ENCODE assay signal across 24 cellular contexts in the genomic region with DNA sequence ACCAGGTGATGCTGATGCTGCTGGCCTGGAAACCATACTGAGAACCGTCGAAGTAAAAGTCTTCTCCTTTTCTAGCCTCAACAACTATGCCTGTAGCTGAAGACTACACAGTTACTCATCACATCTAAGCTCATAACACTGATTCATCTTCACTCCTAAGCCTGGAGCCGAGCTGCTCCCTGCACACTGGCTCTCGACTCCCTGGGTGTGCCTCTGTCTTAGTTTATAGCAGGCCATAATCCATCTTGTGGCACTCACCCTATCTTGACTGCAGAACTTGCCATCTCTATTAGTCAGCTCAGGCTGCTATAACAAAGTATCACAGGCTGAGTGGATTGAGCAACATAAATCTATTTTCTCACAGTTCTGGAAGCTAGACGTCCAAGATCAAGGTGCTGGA.
DNase-seq lines count a peak whose midpoint lies in the region; ATAC-seq and TF ChIP-seq lines count a peak whose summit lies in the region.
"Had no signal": no experiment of that assay in that cellular context is flagged by ENCODE, and none has a peak within 500 bp of the region (broad histone marks: within the 10 kb centered on the region; RNA-seq: fewer than 3 reads in every experiment).

No MANE protein-coding gene starts in this region.

- peaks cover 1% of the 10 kb centered on the region; the same call in 1 of the 2 replicates for H3K27me3 Mint-ChIP-seq in H9 (ENCODE audit: low read depth)

- H3K4me2 ChIP-seq in IMR-90 (ENCODE audit: low read depth, low read length), result no peak overlapping the region
- no peak overlapping the region for H3K4me2 ChIP-seq in H9 (ENCODE audit: insufficient read depth, insufficient read length, low read length)

- H3K56ac ChIP-seq in IMR-90 (ENCODE audit: extremely low read depth, insufficient read depth, low read length) (no peak overlapping the region), H9 (ENCODE audit: insufficient read length, low read depth, low read length) (no peak overlapping the region)

- no peak overlapping the region for H2BK15ac ChIP-seq in IMR-90 (ENCODE audit: low read depth, low read length)
- no peak overlapping the region for H2BK15ac ChIP-seq in H9 (ENCODE audit: low read depth, low read length)

- H3K18ac ChIP-seq in IMR-90 (ENCODE audit: low read depth, low read length), result no peak overlapping the region
- H3K18ac ChIP-seq in H9 (ENCODE audit: insufficient read length, low read depth, low read length), result no peak overlapping the region

- H4K91ac ChIP-seq in IMR-90 (ENCODE audit: insufficient read depth, low read depth, low read length) (no peak overlapping the region), H9 (ENCODE audit: insufficient read length, low read depth, low read length) (no peak overlapping the region)

- H3K27me3 ChIP-seq in IMR-90 (ENCODE audit: control insufficient read depth, insufficient read depth, low read length) (peaks cover 5% of the 10 kb centered on the region; the same call in 1 of the 2 replicates), esophagus (ENCODE audit: control insufficient read depth in 1 of 2, insufficient read depth in 2 of 2, low read length in 2 of 2) (no peaks in the 10 kb centered on the region), H9 (ENCODE audit: insufficient read depth, low read length) (no peaks in the 10 kb centered on the region)
- H3K27me3 ChIP-seq: ascending aorta had no signal

- no peak overlapping the region for H3K23ac ChIP-seq in IMR-90 (ENCODE audit: low read depth, low read length)
- no peak overlapping the region for H3K23ac ChIP-seq in H9 (ENCODE audit: insufficient read length, low read depth, low read length)

- no peaks in the 10 kb centered on the region for H3K36me3 Mint-ChIP-seq in H9 (ENCODE audit: insufficient read depth in 1 of 3, low read depth in 3 of 3)
- H3K36me3 Mint-ChIP-seq: activated CD8-positive, alpha-beta memory T cell treated with anti-CD3 and anti-CD28 coated beads, Interleukin-2, amount 10 ng/mL, durations not matched to agents 7 days and 5 days; activated naive CD4-positive, alpha-beta T cell treated with anti-CD3 and anti-CD28 coated beads, Interleukin-2, amount 50 U/mL, for 24 hours had no signal

- no peak for TF ChIP-seq RAD21 in IMR-90 (IDR thresholded peaks at IDR 0.05; ENCODE audit: low read length)

- no peak overlapping the region for H2BK20ac ChIP-seq in IMR-90 (ENCODE audit: low read depth, low read length)
- H2BK20ac ChIP-seq in H9 (ENCODE audit: low read depth, low read length, poor library complexity, severe bottlenecking), result no peak overlapping the region

- H3K79me1 ChIP-seq in IMR-90 (ENCODE audit: low read depth in 1 of 2, low read length in 2 of 2) (no peaks in the 10 kb centered on the region), H9 (ENCODE audit: insufficient read depth, low read depth, low read length, poor library complexity, severe bottlenecking) (no peaks in the 10 kb centered on the region)

- H2AK5ac ChIP-seq in IMR-90 (ENCODE audit: low read depth, low read length) (no peak overlapping the region), H9 (ENCODE audit: insufficient read length, low read length) (no peak overlapping the region)

- CTCF ChIA-PET in IMR-90 (lab: Yijun Ruan, JAX), result no interaction called here

- peak; percentile 17 for DNase-seq in Daoy (ENCODE audit: low read depth)
- peak; percentile 16 for DNase-seq in IMR-90
- peak in 1 of 3 donors; percentile 33 for DNase-seq in mucosa of descending colon
- DNase-seq in NCI-H146 treated with DMSO at 0.1 percent for 48 hours (lab: John Stamatoyannopoulos, UW; ENCODE audit: unreplicated experiment), result no peak
- no peak for DNase-seq in kidney glomerular epithelial cell (lab: John Stamatoyannopoulos, UW)
- DNase-seq in H9, result no peak
- DNase-seq: activated CD4-positive, alpha-beta T cell treated with anti-CD3 and anti-CD28 coated beads, Interleukin-2, amount 10 ng/mL, durations not matched to agents 7 days and 5 days; activated CD8-positive, alpha-beta memory T cell treated with anti-CD3 and anti-CD28 coated beads, Interleukin-2, amount 10 ng/mL, durations not matched to agents 7 days and 5 days; CD4-positive, alpha-beta T cell; central memory CD4-positive, alpha-beta T cell; erythroblast; GDM1; glutamatergic neuron; Kasumi-1; naive thymus-derived CD8-positive, alpha-beta T cell; NCI-H1105; NCI-H2081; WERI-Rb-1 had no signal

- H3K27ac ChIP-seq in IMR-90 (ENCODE audit: insufficient read depth, low read length) (no peak overlapping the region), esophagus (ENCODE audit: low read depth in 2 of 2, low read length in 1 of 2) (peak overlapping the region; percentile 50 to 71), H9 (ENCODE audit: insufficient read length, low read depth, low read length) (no peak overlapping the region)
- H3K27ac ChIP-seq: ascending aorta, SK-N-MC, WERI-Rb-1 had no signal

- H3K4me3 Mint-ChIP-seq in H9, result no peak overlapping the region
- H3K4me3 Mint-ChIP-seq: activated CD4-positive, alpha-beta T cell treated with anti-CD3 and anti-CD28 coated beads, Interleukin-2, amount 10 ng/mL, durations not matched to agents 7 days and 5 days; activated CD8-positive, alpha-beta memory T cell treated with anti-CD3 and anti-CD28 coated beads, Interleukin-2, amount 10 ng/mL, durations not matched to agents 7 days and 5 days; activated naive CD4-positive, alpha-beta T cell treated with anti-CD3 and anti-CD28 coated beads, Interleukin-2, amount 50 U/mL, for 24 hours; CD4-positive, alpha-beta T cell; naive thymus-derived CD8-positive, alpha-beta T cell had no signal

- H3K9me3 ChIP-seq in IMR-90 (ENCODE audit: control insufficient read depth, insufficient read depth, low read length) (no peaks in the 10 kb centered on the region), esophagus (ENCODE audit: control insufficient read depth in 2 of 2, insufficient read depth in 1 of 2, low read depth in 1 of 2, low read length in 1 of 2) (no peaks in the 10 kb centered on the region), mucosa of descending colon (no peaks in the 10 kb centered on the region), H9 (ENCODE audit: control insufficient read depth, low read depth, low read length) (no peaks in the 10 kb centered on the region)
- H3K9me3 ChIP-seq: ascending aorta had no signal

- H3K9me1 ChIP-seq in IMR-90 (ENCODE audit: insufficient read depth, low read length), result no peaks in the 10 kb centered on the region

- H4K8ac ChIP-seq in IMR-90 (ENCODE audit: low read depth in 2 of 2, low read length in 2 of 2), result no peak overlapping the region
- H4K8ac ChIP-seq in H9 (replicated peaks; ENCODE audit: insufficient read length, low read depth, low read length), result no peak overlapping the region

- in situ Hi-C loops in IMR-90 (cut with MboI; ENCODE audit: low sequenced_read_pairs), result loop anchor here (25.0 kb wide), 1 partner anchor 1486 kb away; no protein-coding TSS in a partner anchor

- no peak overlapping the region for H2AFZ ChIP-seq in IMR-90 (replicated peaks; ENCODE audit: low read length, poor library complexity)
- H2AFZ ChIP-seq in H9 (ENCODE audit: low read length), result no peak overlapping the region

- peaks cover 3% of the 10 kb centered on the region in 2 experiments; a peak in 2 of 4 replicates for H3K4me1 Mint-ChIP-seq in H9
- H3K4me1 Mint-ChIP-seq: activated naive CD4-positive, alpha-beta T cell treated with anti-CD3 and anti-CD28 coated beads, Interleukin-2, amount 50 U/mL, for 24 hours had no signal

- no peaks in the 10 kb centered on the region for H3K36me3 ChIP-seq in IMR-90 (ENCODE audit: control insufficient read depth, insufficient read depth, low read length)
- H3K36me3 ChIP-seq in esophagus (ENCODE audit: control insufficient read depth in 2 of 2, insufficient read depth in 2 of 2, low read length in 1 of 2), result no peaks in the 10 kb centered on the region
- H3K36me3 ChIP-seq in mucosa of descending colon (ENCODE audit: low read depth), result no peaks in the 10 kb centered on the region
- H3K36me3 ChIP-seq: ascending aorta, WERI-Rb-1 had no signal

- H2AK9ac ChIP-seq in IMR-90 (replicated peaks; ENCODE audit: low read depth, low read length, poor library complexity), result peak overlapping the region; percentile 15

- no peak for TF ChIP-seq CTCF in IMR-90 (conservative IDR thresholded peaks at IDR 0.05; ENCODE audit: low read depth, low read length)
- no peak for TF ChIP-seq CTCF in mucosa of descending colon (IDR thresholded peaks at IDR 0.05)
- TF ChIP-seq CTCF in H9 (conservative IDR thresholded peaks at IDR 0.05), result no peak

- TF ChIP-seq POLR2A in IMR-90 (IDR thresholded peaks at IDR 0.05; ENCODE audit: low read depth, low read length), result no peak

- BruUV-seq in IMR-90 (replicated peaks; lab: Mats Ljungman, UMichigan), result no TSS peak

- H4K20me1 ChIP-seq in IMR-90 (ENCODE audit: insufficient read depth, low read length) (no peaks in the 10 kb centered on the region), H9 (ENCODE audit: control insufficient read depth, insufficient read depth, insufficient read length) (no peaks in the 10 kb centered on the region)

- dilution Hi-C loops in IMR-90 (cut with HindIII; ENCODE audit: low sequenced_read_pairs, unreplicated experiment), result no loop called here

- no peak overlapping the region for H2BK120ac ChIP-seq in IMR-90 (ENCODE audit: low read depth, low read length)
- H2BK120ac ChIP-seq in H9 (ENCODE audit: low read depth, low read length, poor library complexity, severe bottlenecking), result no peak overlapping the region

- H2BK5ac ChIP-seq in IMR-90 (ENCODE audit: low read depth, low read length, poor library complexity, severe bottlenecking) (no peak overlapping the region), H9 (ENCODE audit: insufficient read length, low read length) (no peak overlapping the region)

- no peak overlapping the region for H3K4ac ChIP-seq in IMR-90 (ENCODE audit: low read depth, low read length)
- no peak overlapping the region for H3K4ac ChIP-seq in H9 (ENCODE audit: low read depth, low read length)

- 0% methylated on average over 2 of the region's 5 CpGs; no CpG with 5 or more reads in 1 of the 2 experiments for WGBS in IMR-90 (ENCODE audit: extremely low coverage in 2 of 2, insufficient read length in 1 of 2), 2 experiments
- WGBS in esophagus, 2 donors, result 50 to 62% methylated on average over 5 of the region's 5 CpGs
- no CpG with 5 or more reads among the region's 5 CpGs for whole genome bisulfite sequencing in H9 (ENCODE audit: extremely low coverage, insufficient read length, low lambda C conversion rate)

- H2BK12ac ChIP-seq in H9 (ENCODE audit: insufficient read length, low read depth, low read length), result no peak overlapping the region

- H3K27ac Mint-ChIP-seq in H9, result no peak overlapping the region
- H3K27ac Mint-ChIP-seq: activated CD4-positive, alpha-beta T cell treated with anti-CD3 and anti-CD28 coated beads, Interleukin-2, amount 10 ng/mL, durations not matched to agents 7 days and 5 days; activated CD8-positive, alpha-beta memory T cell treated with anti-CD3 and anti-CD28 coated beads, Interleukin-2, amount 10 ng/mL, durations not matched to agents 7 days and 5 days; activated naive CD4-positive, alpha-beta T cell treated with anti-CD3 and anti-CD28 coated beads, Interleukin-2, amount 50 U/mL, for 24 hours; CD4-positive, alpha-beta T cell; naive thymus-derived CD8-positive, alpha-beta T cell had no signal

- H4K5ac ChIP-seq in IMR-90 (ENCODE audit: low read depth, low read length) (no peak overlapping the region), H9 (ENCODE audit: insufficient read length, low read depth, low read length) (no peak overlapping the region)

- intact Hi-C loops in IMR-90 (cut with micrococcal nuclease) (loop anchor here (10.0 kb wide), 1 partner anchor 293 kb away; no protein-coding TSS in a partner anchor), mucosa of descending colon (cut with DNase I, micrococcal nuclease) (no loop called here)

- H3K9ac ChIP-seq in IMR-90 (ENCODE audit: low read depth, low read length) (no peak overlapping the region), H9 (ENCODE audit: extremely low read depth, insufficient read length, low read length) (no peak overlapping the region)

- no peaks in the 10 kb centered on the region for H3K23me2 ChIP-seq in H9 (ENCODE audit: insufficient read length, low read depth, low read length, poor library complexity, severe bottlenecking)

- H3K14ac ChIP-seq in IMR-90 (replicated peaks; ENCODE audit: low read depth, low read length), result no peak overlapping the region
- H3K14ac ChIP-seq in H9 (ENCODE audit: insufficient read depth, low read length), result no peak overlapping the region

- H3K4me1 ChIP-seq in IMR-90 (ENCODE audit: control insufficient read depth, insufficient read depth, low read length) (no peaks in the 10 kb centered on the region), esophagus (ENCODE audit: control insufficient read depth in 2 of 2, insufficient read depth in 2 of 2, low read length in 1 of 2) (peaks cover 3 to 5% of the 10 kb centered on the region in 2 donors), mucosa of descending colon (ENCODE audit: low read depth) (no peaks in the 10 kb centered on the region), H9 (ENCODE audit: insufficient read depth, low read length) (0 out of 2 replicates have a peak, but pooled peaks cover 2% of the 10 kb centered on the region)
- H3K4me1 ChIP-seq: ascending aorta had no signal

- no peak overlapping the region for H3T11ph ChIP-seq in H9 (ENCODE audit: low read length)

- no peak overlapping the region for H3K4me3 ChIP-seq in IMR-90 (ENCODE audit: insufficient read depth, low read depth, low read length)
- H3K4me3 ChIP-seq in esophagus (ENCODE audit: low read depth in 1 of 2, low read length in 2 of 2), result no peak overlapping the region
- H3K4me3 ChIP-seq in mucosa of descending colon, result no peak overlapping the region
- H3K4me3 ChIP-seq: ascending aorta, GM12878, SK-N-MC had no signal

- no peaks in the 10 kb centered on the region for H3K79me2 ChIP-seq in H9 (ENCODE audit: insufficient read depth, low read length)

- POLR2A ChIA-PET in IMR-90 (lab: Charles Lee; ENCODE audit: unreplicated experiment), result no interaction called here

- no peak; the same call in 1 of the 2 replicates for ATAC-seq in IMR-90 (ENCODE audit: low read depth)
- ATAC-seq in mucosa of descending colon, result peak; percentile 95
- no peak for ATAC-seq in GM21360 (IDR thresholded peaks at IDR 0.05; ENCODE audit: unreplicated experiment)
- ATAC-seq: activated CD8-positive, alpha-beta memory T cell treated with anti-CD3 and anti-CD28 coated beads, Interleukin-2, amount 10 ng/mL, durations not matched to agents 7 days and 5 days; GM12878; naive thymus-derived CD8-positive, alpha-beta T cell had no signal

- no peaks in the 10 kb centered on the region for H3K9me3 Mint-ChIP-seq in H9
- H3K9me3 Mint-ChIP-seq: activated CD4-positive, alpha-beta T cell treated with anti-CD3 and anti-CD28 coated beads, Interleukin-2, amount 10 ng/mL, durations not matched to agents 7 days and 5 days; activated naive CD4-positive, alpha-beta T cell treated with anti-CD3 and anti-CD28 coated beads, Interleukin-2, amount 50 U/mL, for 24 hours; CD4-positive, alpha-beta T cell had no signal

Comparison
In these comparisons a context has a peak if more than half of its experiments do, and no peak if none do; other contexts are left out.
1. DNase-seq: peak in Daoy (single experiment) and IMR-90 (single experiment); none in NCI-H146 treated with DMSO at 0.1 percent for 48 hours (single experiment), kidney glomerular epithelial cell (single experiment) and H9 (single experiment).
2. H3K27ac ChIP-seq: peak in esophagus (2 of 2); none in IMR-90 (single experiment) and H9 (single experiment).